Comparison of ENCODE assay signal across 9 cellular contexts in genomic region chr10:11225935-11226334, GRCh38.
DNase-seq lines count a peak whose midpoint lies in the region; ATAC-seq and TF ChIP-seq lines count a peak whose summit lies in the region.
"Had no signal": no experiment of that assay in that cellular context is flagged by ENCODE, and none has a peak within 500 bp of the region (broad histone marks: within the 10 kb centered on the region; RNA-seq: fewer than 3 reads in every experiment).

No MANE protein-coding gene starts in this region.

- H3K9me3 ChIP-seq in ovary, result no peaks in the 10 kb centered on the region
- H3K9me3 ChIP-seq: SJCRH30 had no signal

- no peak overlapping the region for H3K27ac ChIP-seq in ovary
- H3K27ac ChIP-seq: SJCRH30 had no signal

- H3K27me3 ChIP-seq in ovary, result no peaks in the 10 kb centered on the region
- H3K27me3 ChIP-seq: SJCRH30 had no signal

- intact Hi-C loops in ovary (cut with DNase I), result no loop called here

- TF ChIP-seq CTCF in ovary (IDR thresholded peaks at IDR 0.05), result no peak

- DNase-seq in NCI-H748 (lab: John Stamatoyannopoulos, UW; ENCODE audit: unreplicated experiment) (peak; percentile 66), NCI-H748 treated with DMSO at 0.1 percent for 48 hours (lab: John Stamatoyannopoulos, UW) (no peak), kidney tubule cell (ENCODE audit: low spot score) (peak; percentile 33), mesenteric fat pad (ENCODE audit: low spot score) (no peak), GOT3 (lab: John Stamatoyannopoulos, UW) (no peak), ovary (no peak)
- peak; percentile 83 for DNase-seq in activated CD4-positive, alpha-beta T cell treated with anti-CD3 and anti-CD28 coated beads for 48 hours

- no peaks in the 10 kb centered on the region for H3K36me3 ChIP-seq in ovary

- peak; percentile 51 for ATAC-seq in HG03196 (IDR thresholded peaks at IDR 0.05; ENCODE audit: unreplicated experiment)

- H3K4me3 ChIP-seq in ovary, result no peak overlapping the region
- H3K4me3 ChIP-seq: SJCRH30 had no signal

- WGBS in ovary, 3 donors, result 85 to 90% (median 86%) methylated on average over 5 of the region's 5 CpGs

- TF ChIP-seq EP300 in ovary (IDR thresholded peaks at IDR 0.05), result no peak

- no peak for TF ChIP-seq POLR2A in ovary (IDR thresholded peaks at IDR 0.05)

- no peaks in the 10 kb centered on the region for H3K4me1 ChIP-seq in ovary (ENCODE audit: insufficient read depth)

Comparison
In these comparisons a context has a peak if more than half of its experiments do, and no peak if none do; other contexts are left out.
1. DNase-seq: peak in NCI-H748 (single experiment), activated CD4-positive, alpha-beta T cell treated with anti-CD3 and anti-CD28 coated beads for 48 hours (single experiment) and kidney tubule cell (single experiment); none in NCI-H748 treated with DMSO at 0.1 percent for 48 hours (single experiment), mesenteric fat pad (single experiment), GOT3 (single experiment) and ovary (0 of 5).